In genomic region chr12:114400925-114401324, GRCh38 we compare ENCODE assay signal across 18 cellular contexts. TPM values are rescaled to one million over a fixed set of nuclear protein-coding genes. Genes with fewer than 3 reads are reported as not detected.
DNase-seq lines count a peak whose midpoint lies in the region; ATAC-seq, FAIRE-seq and TF ChIP-seq lines count a peak whose summit lies in the region.
"Had no signal": no experiment of that assay in that cellular context is flagged by ENCODE, and none has a peak within 500 bp of the region (broad histone marks: within the 10 kb centered on the region; RNA-seq: fewer than 3 reads in every experiment).

No MANE protein-coding gene starts in this region.

- H2BK5ac ChIP-seq in H1 (ENCODE audit: low read depth, low read length): no peak overlapping the region

- H3K27ac ChIP-seq in H1 (ENCODE audit: low read depth, low read length) (no peak overlapping the region), hepatocyte (peak overlapping the region; percentile 93)
- H3K27ac ChIP-seq: C4-2B, epithelial cell of prostate had no signal

- TF ChIP-seq CTCF in H1 (IDR thresholded peaks at IDR 0.05; ENCODE audit: control extremely low read depth in 1 of 3, insufficient read depth in 1 of 3, low read depth in 1 of 3, low read length in 3 of 3) (no peak), hepatocyte (IDR thresholded peaks at IDR 0.05; ENCODE audit: poor library complexity) (no peak)

- no peak overlapping the region for H2AK5ac ChIP-seq in H1 (ENCODE audit: low read depth, low read length)

- no peak overlapping the region; the same call in 1 of the 2 replicates for H4K8ac ChIP-seq in H1 (ENCODE audit: extremely low read depth, insufficient read depth, low read length)

- no peaks in the 10 kb centered on the region for H3K9me2 ChIP-seq in hepatocyte (replicated peaks; ENCODE audit: insufficient read depth)

- H3K4me1 ChIP-seq in H1 (replicated peaks in 1 of 4; ENCODE audit: control insufficient read depth in 3 of 4, insufficient read depth in 4 of 4, low read length in 3 of 4) (peaks cover 8 to 51% (median 23%) of the 10 kb centered on the region in 4 experiments; a peak in 6 of 7 replicates), hepatocyte (ENCODE audit: insufficient read depth) (peaks cover under 1% of the 10 kb centered on the region)

- H3K79me2 ChIP-seq in H1 (ENCODE audit: control insufficient read depth in 1 of 2, insufficient read depth in 2 of 2, low read length in 2 of 2): no peaks in the 10 kb centered on the region
- peaks cover 81% of the 10 kb centered on the region for H3K79me2 ChIP-seq in hepatocyte

- no peak overlapping the region for H2BK20ac ChIP-seq in H1 (ENCODE audit: low read length)

- FAIRE-seq in H1 (lab: Jason Lieb, UNC): no peak
- FAIRE-seq in HTR-8/SVneo (lab: Jason Lieb, UNC): no peak

- no peak overlapping the region for H2BK12ac ChIP-seq in H1 (ENCODE audit: low read depth, low read length)

- H2BK120ac ChIP-seq in H1 (replicated peaks; ENCODE audit: low read depth, low read length): no peak overlapping the region

- H3K18ac ChIP-seq in H1 (ENCODE audit: extremely low read depth, low read length): no peak overlapping the region

- peak; percentile 57 for ATAC-seq in sciatic nerve
- no peak for ATAC-seq in HG02678 (IDR thresholded peaks at IDR 0.05; ENCODE audit: unreplicated experiment)
- ATAC-seq in GM18867 (IDR thresholded peaks at IDR 0.05; ENCODE audit: unreplicated experiment): no peak

- H3K14ac ChIP-seq in H1 (ENCODE audit: insufficient read length): no peak overlapping the region

- peak overlapping the region; percentile 48 to 57 for H3K4me2 ChIP-seq in H1 (ENCODE audit: insufficient read depth in 1 of 2, low read depth in 2 of 2, low read length in 2 of 2)
- peak overlapping the region; percentile 86 for H3K4me2 ChIP-seq in hepatocyte

- no peaks in the 10 kb centered on the region for H3K79me1 ChIP-seq in H1 (ENCODE audit: low read depth, low read length)

- DNase-seq in GM03348 (ENCODE audit: low spot score) (peak; percentile 79), H1 (ENCODE audit: low read depth in 1 of 2, low spot score in 2 of 2) (no peak), hepatocyte (ENCODE audit: low spot score) (peak; percentile 66), sciatic nerve (ENCODE audit: low spot score) (no peak), HTR-8/SVneo (ENCODE audit: insufficient read length, low spot score) (no peak), NCI-H128 (lab: John Stamatoyannopoulos, UW; ENCODE audit: unreplicated experiment) (no peak)
- DNase-seq: activated CD4-positive, CD25-positive, alpha-beta regulatory T cell; activated naive CD8-positive, alpha-beta T cell treated with anti-CD3 and anti-CD28 coated beads, Interleukin-2, amount 10 ng/mL, durations not matched to agents 7 days and 5 days; DND-41; NCI-H1417 treated with DMSO at 0.1 percent for 48 hours; NCI-H226; stimulated activated CD4-positive, alpha-beta T cell treated with anti-CD3 and anti-CD28 coated beads, Interleukin-2, amount 100 ng/mL, for 24 hours; stimulated activated CD8-positive, alpha-beta memory T cell treated with anti-CD3 and anti-CD28 coated beads, Interleukin-4, amount 100 ng/mL, for 48 hours; trophoblast cell had no signal

- TF ChIP-seq EP300 in H1 (IDR thresholded peaks at IDR 0.05; ENCODE audit: borderline replicate concordance in 1 of 2, low read depth in 2 of 2, low read length in 2 of 2): no peak

- no peak overlapping the region for H3K4ac ChIP-seq in H1 (replicated peaks; ENCODE audit: insufficient read length, low read depth, low read length)

- H3K9ac ChIP-seq in H1 (replicated peaks in 1 of 4; ENCODE audit: extremely low read depth in 1 of 4, low read depth in 3 of 4, low read length in 3 of 4): no peak overlapping the region

- CTCF ChIA-PET in H1 (lab: Charles Lee; ENCODE audit: partially characterized antibody): interaction anchor here (1.3 kb wide), 1 partner anchor 8 kb away, joined by 3 read pairs; no protein-coding TSS in a partner anchor

- 4% methylated on average over 25 of the region's 25 CpGs; no CpG with 5 or more reads in 1 of the 2 experiments for WGBS in H1 (ENCODE audit: extremely low coverage in 1 of 2, insufficient coverage in 1 of 2, insufficient read length in 1 of 2, insufficient replicate concordance in 2 of 2, low coverage in 1 of 2, low lambda C conversion rate in 2 of 2, missing lambda C conversion rate in 1 of 2), 2 experiments
- 2% methylated on average over 24 of the region's 25 CpGs for WGBS in hepatocyte (ENCODE audit: low lambda C conversion rate, missing lambda C conversion rate)

- no peak overlapping the region for H4K5ac ChIP-seq in H1 (ENCODE audit: insufficient read length, low read depth, low read length)

- H4K91ac ChIP-seq in H1 (replicated peaks; ENCODE audit: insufficient read length, low read length): no peak overlapping the region

- no peak overlapping the region for H3K56ac ChIP-seq in H1 (replicated peaks; ENCODE audit: insufficient read length, low read depth, low read length)

- H4K20me1 ChIP-seq in H1 (replicated peaks in 1 of 2; ENCODE audit: control insufficient read depth in 1 of 2, insufficient read depth in 2 of 2, low read length in 2 of 2) (peaks cover 10 to 35% of the 10 kb centered on the region in 2 experiments), hepatocyte (ENCODE audit: insufficient read depth, poor library complexity, severe bottlenecking) (no peaks in the 10 kb centered on the region)

- H3K27me3 ChIP-seq in H1 (replicated peaks in 1 of 4; ENCODE audit: control insufficient read depth in 3 of 4, extremely low read depth in 1 of 4, insufficient read depth in 3 of 4, low read length in 3 of 4) (peaks cover 98 to 100% (median 99%) of the 10 kb centered on the region in 4 experiments), hepatocyte (peaks cover 100% of the 10 kb centered on the region)

- no peak for TF ChIP-seq POLR2A in H1 (IDR thresholded peaks at IDR 0.05; ENCODE audit: control extremely low read depth in 1 of 2, low read depth in 2 of 2, low read length in 2 of 2)

- no peaks in the 10 kb centered on the region for H3K23me2 ChIP-seq in H1 (ENCODE audit: low read depth, low read length)

- no peak overlapping the region for H2BK15ac ChIP-seq in H1 (ENCODE audit: low read length)

- intact Hi-C loops in sciatic nerve (cut with DNase I): no loop called here

- H3K4me3 ChIP-seq in H1 (ENCODE audit: extremely low read depth in 1 of 4, insufficient read depth in 2 of 4, low read depth in 3 of 4, low read length in 4 of 4) (peak overlapping the region in 1 of 4 experiments; percentile 40; a peak in 1 of 8 replicates), hepatocyte (no peak overlapping the region)

- H3K36me3 ChIP-seq in H1 (ENCODE audit: control insufficient read depth in 2 of 4, insufficient read depth in 4 of 4, low read length in 3 of 4): no peaks in the 10 kb centered on the region; a peak in 1 of 8 replicates
- H3K36me3 ChIP-seq in hepatocyte (replicated peaks; ENCODE audit: insufficient read depth, low read depth): no peaks in the 10 kb centered on the region

- POLR2A ChIA-PET in H1 (lab: Charles Lee; ENCODE audit: partially characterized antibody): interaction anchor here (1.3 kb wide), 1 partner anchor 12 kb away, joined by 4 read pairs; no protein-coding TSS in a partner anchor

- H2AFZ ChIP-seq in H1 (ENCODE audit: low read length): no peak overlapping the region
- no peak overlapping the region for H2AFZ ChIP-seq in hepatocyte

- TF ChIP-seq RAD21 in H1 (IDR thresholded peaks at IDR 0.05 in 1 of 2, conservative IDR thresholded peaks at IDR 0.05 in 1 of 2; ENCODE audit: low read depth in 2 of 2, low read length in 2 of 2): no peak

- no peak overlapping the region for H3K23ac ChIP-seq in H1 (ENCODE audit: insufficient read length)

- H3K9me3 ChIP-seq in H1 (ENCODE audit: insufficient read depth in 2 of 2, low read depth in 1 of 2, low read length in 1 of 2) (no peaks in the 10 kb centered on the region; a peak in 1 of 4 replicates), hepatocyte (ENCODE audit: low read depth) (no peaks in the 10 kb centered on the region)

TF ChIP-seq in H1, 55 proteins besides CTCF, POLR2A, EP300 and RAD21:
- TF ChIP-seq JUN (IDR thresholded peaks at IDR 0.05; ENCODE audit: low read depth, low read length): no peak
- TF ChIP-seq TBP (IDR thresholded peaks at IDR 0.05; ENCODE audit: low read depth, low read length): no peak
- TF ChIP-seq SUZ12 (IDR thresholded peaks at IDR 0.05; ENCODE audit: low read length): peak; percentile 61; the same call in 1 of the 2 replicates
- peak; percentile 49 for TF ChIP-seq RNF2 (IDR thresholded peaks at IDR 0.05; ENCODE audit: borderline replicate concordance, low read depth, low read length, missing control alignments, poor library complexity, severe bottlenecking)
- TF ChIP-seq EZH2 (IDR thresholded peaks at IDR 0.05; ENCODE audit: low read depth, low read length, severe bottlenecking): peak; percentile 56

RNA-seq across cellular contexts. Expression of gene TBX5, which starts 5.0 kb away (rescaled TPM):
- 0.08 TPM in 1 of 2 replicates, not detected in the other for total RNA-seq in H1 (2021; fragmentation: NEBNext Ultra II Directional; extraction: Animal tissue kit (Norgen Biotek cat#: 25700))
- 0.05 TPM in 1 of 2 replicates, not detected in the other for polyA plus RNA-seq in H1 (2011; rRNA removed)
- not detected for polyA plus RNA-seq in H1 (2011; cell fraction: cytosol; rRNA removed)
- not detected for polyA plus RNA-seq in H1 (2011; cell fraction: nucleus; rRNA removed)
- 0.13 TPM in 1 of 4 replicates, not detected in the others for polyA plus RNA-seq in H1 (2012, experiment 1 of 2)
- polyA plus RNA-seq in H1 (2012, experiment 2 of 2): not detected
- 0.08 TPM for polyA plus RNA-seq in H1 (2013, experiment 1 of 2)
- polyA plus RNA-seq in H1 (2013, experiment 2 of 2): 0.09 TPM
- not detected in 2 replicates for polyA minus RNA-seq in H1 (2011; rRNA and poly(A)+ RNA removed)
- not detected for polyA minus RNA-seq in H1 (2011; cell fraction: cytosol; rRNA and poly(A)+ RNA removed)
- not detected for polyA minus RNA-seq in H1 (2011; cell fraction: nucleus; rRNA and poly(A)+ RNA removed)
- 12.3 and 13.0 TPM in 2 replicates for total RNA-seq in hepatocyte
- polyA plus RNA-seq in hepatocyte: 6.3 and 10.8 TPM in 2 replicates
- not detected for total RNA-seq in sciatic nerve
- total RNA-seq: activated naive CD8-positive, alpha-beta T cell treated with anti-CD3 and anti-CD28 coated beads, Interleukin-2, amount 10 ng/mL, durations not matched to agents 7 days and 5 days had no signal

Comparison
In these comparisons a context has a peak if more than half of its experiments do, and no peak if none do; other contexts are left out.
1. DNase-seq: peak in GM03348 (single experiment) and hepatocyte (single experiment); none in H1 (0 of 2), sciatic nerve (single experiment), HTR-8/SVneo (single experiment) and NCI-H128 (single experiment).
2. RNA of gene TBX5, which starts 5.0 kb away (total RNA-seq): 12.3 to 13.0 TPM in hepatocyte; 0.08 TPM in H1 and not detected in sciatic nerve (single experiment); every median in the first group is over 10 times any median in the second.